Comparison of ENCODE assay signal across 1 cellular context in genomic region chr1:53396563-53397268, GRCh38.
TF ChIP-seq lines count a peak whose summit lies in the region.

No MANE protein-coding gene starts in this region.

TF ChIP-seq in GM23338, 12 proteins besides CTCF, POLR2A, EP300 and RAD21 (continued from another document):
- TF ChIP-seq ZNF462 (CRISPR knock-in tag; IDR thresholded peaks at IDR 0.05): no peak
- no peak for TF ChIP-seq CREB1 (CRISPR knock-in tag; IDR thresholded peaks at IDR 0.05; ENCODE audit: low read depth)
- TF ChIP-seq REST (IDR thresholded peaks at IDR 0.05; ENCODE audit: unreplicated experiment): no peak
- no peak for TF ChIP-seq POLR2AphosphoS5 (IDR thresholded peaks at IDR 0.05; ENCODE audit: low read depth)
- TF ChIP-seq ZNF331 (CRISPR knock-in tag; IDR thresholded peaks at IDR 0.05; ENCODE audit: low read depth): no peak
- TF ChIP-seq ZNF114 (CRISPR knock-in tag; IDR thresholded peaks at IDR 0.05): no peak
- no peak for TF ChIP-seq NANOG (IDR thresholded peaks at IDR 0.05; ENCODE audit: borderline replicate concordance)
- no peak for TF ChIP-seq EZH2phosphoT487 (IDR thresholded peaks at IDR 0.05; ENCODE audit: unreplicated experiment)
